Comparison of ENCODE assay signal across 1 cellular context in genomic region chr2:17122887-17123501, GRCh38.
TF ChIP-seq lines count a peak whose summit lies in the region.

No MANE protein-coding gene starts in this region.

TF ChIP-seq in K562, 482 proteins besides CTCF, POLR2A, EP300 and RAD21 (continued from another document and continues in another):
- TF ChIP-seq ZNF318 (IDR thresholded peaks at IDR 0.05; ENCODE audit: borderline replicate concordance in 1 of 2, low read depth in 1 of 2) (0 out of 4 replicates have a peak, but pooled peaks of 1 of the 2 experiments have one; percentile 52), DPF2 (IDR thresholded peaks at IDR 0.05) (peak; percentile 98), ZNF830 (CRISPR knock-in tag; IDR thresholded peaks at IDR 0.05) (no peak), POLR3A (IDR thresholded peaks at IDR 0.05; ENCODE audit: borderline replicate concordance, extremely low read depth, insufficient read depth, insufficient read length) (no peak), ZBTB1 (CRISPR knock-in tag; IDR thresholded peaks at IDR 0.05; ENCODE audit: borderline replicate concordance, low read depth) (no peak), ILF3 (IDR thresholded peaks at IDR 0.05; ENCODE audit: borderline replicate concordance) (no peak), ZNF764 (CRISPR knock-in tag; IDR thresholded peaks at IDR 0.05; ENCODE audit: low read depth) (no peak), SMAD3 (CRISPR knock-in tag; conservative IDR thresholded peaks at IDR 0.05) (peak; percentile 82), MTA3 (IDR thresholded peaks at IDR 0.05; ENCODE audit: borderline replicate concordance) (0 out of 2 replicates have a peak, but pooled peaks have one; percentile 72), KDM1A (IDR thresholded peaks at IDR 0.05) (peak; percentile 80 to 84), ZNF79 (CRISPR knock-in tag; IDR thresholded peaks at IDR 0.05; ENCODE audit: low read depth) (0 out of 2 replicates have a peak, but pooled peaks have one; percentile 23), ZNF507 (tag; conservative IDR thresholded peaks at IDR 0.05) (no peak), ZBTB11 (CRISPR knock-in tag; IDR thresholded peaks at IDR 0.05) (peak in 1 of 3 experiments; percentile 64; a peak in 2 of 6 replicates), NCOR1 (IDR thresholded peaks at IDR 0.05) (peak; percentile 90), MBD2 (IDR thresholded peaks at IDR 0.05; ENCODE audit: borderline replicate concordance, low read depth) (peak; percentile 68; the same call in 1 of the 2 replicates), HMG20A (CRISPR knock-in tag; conservative IDR thresholded peaks at IDR 0.05) (no peak), ZKSCAN8 (CRISPR knock-in tag; IDR thresholded peaks at IDR 0.05) (no peak), ZNF140 (CRISPR knock-in tag; IDR thresholded peaks at IDR 0.05) (no peak), CCAR2 (IDR thresholded peaks at IDR 0.05; ENCODE audit: low read depth, low read length) (no peak), ARID3A (IDR thresholded peaks at IDR 0.05; ENCODE audit: borderline replicate concordance, low read depth, low read length) (no peak), ILK (tag; IDR thresholded peaks at IDR 0.05; ENCODE audit: borderline replicate concordance, low read depth) (no peak), PHF20 (IDR thresholded peaks at IDR 0.05; ENCODE audit: partially characterized antibody) (no peak), NFIC (IDR thresholded peaks at IDR 0.05) (peak; percentile 76), RBM22 (IDR thresholded peaks at IDR 0.05; ENCODE audit: low read depth, low read length, poor library complexity, severe bottlenecking) (no peak), RAD51 (IDR thresholded peaks at IDR 0.05; ENCODE audit: borderline replicate concordance, low read depth) (no peak), ATF7 (IDR thresholded peaks at IDR 0.05) (peak; percentile 71), NFE2L1 (tag; IDR thresholded peaks at IDR 0.05; ENCODE audit: borderline replicate concordance, low read depth) (no peak), MYBL2 (IDR thresholded peaks at IDR 0.05; ENCODE audit: low read depth) (no peak), MYBL2 (CRISPR knock-in tag; IDR thresholded peaks at IDR 0.05; ENCODE audit: borderline replicate concordance) (no peak), MTA2 (IDR thresholded peaks at IDR 0.05; ENCODE audit: low read depth) (peak; percentile 92), ZNF445 (CRISPR knock-in tag; IDR thresholded peaks at IDR 0.05; ENCODE audit: low read depth) (0 out of 2 replicates have a peak, but pooled peaks have one; percentile 32), WHSC1 (IDR thresholded peaks at IDR 0.05; ENCODE audit: low read length) (no peak), ZNF766 (CRISPR knock-in tag; conservative IDR thresholded peaks at IDR 0.05) (peak; percentile 75), PREB (CRISPR knock-in tag; IDR thresholded peaks at IDR 0.05) (no peak), ZNF354B (CRISPR knock-in tag; IDR thresholded peaks at IDR 0.05) (no peak), ZBTB40 (IDR thresholded peaks at IDR 0.05) (0 out of 2 replicates have a peak, but pooled peaks have one; percentile 32), ZBTB40 (CRISPR knock-in tag; IDR thresholded peaks at IDR 0.05) (no peak)
